Comparison of ENCODE assay signal across 6 cellular contexts in genomic region chr7:55639640-55640039, GRCh38.
"Had no signal": no experiment of that assay in that cellular context is flagged by ENCODE, and none has a peak within 500 bp of the region (broad histone marks: within the 10 kb centered on the region; RNA-seq: fewer than 3 reads in every experiment).

No MANE protein-coding gene starts in this region.

- DNase-seq: IMR-90, KBM-7, KG1 had no signal

- H3K4me3 ChIP-seq: K562 had no signal

- FAIRE-seq: HTR-8/SVneo, K562 had no signal

- ATAC-seq: K562 had no signal

- H3K27ac ChIP-seq: HL-60 had no signal
